ENCODE assay signal across 1 cellular context in genomic region chr6:24664049-24664987, GRCh38.
TF ChIP-seq lines count a peak whose summit lies in the region.

No MANE protein-coding gene starts in this region.

TF ChIP-seq in HepG2, 621 proteins besides CTCF, POLR2A, EP300 and RAD21:
- TF ChIP-seq HNF4G (IDR thresholded peaks at IDR 0.05; ENCODE audit: borderline replicate concordance, low read depth, low read length) = peak; percentile 65
- TF ChIP-seq HNF4G (CRISPR knock-in tag; IDR thresholded peaks at IDR 0.05; ENCODE audit: borderline replicate concordance, low read depth) = 0 out of 2 replicates have a peak, but pooled peaks have one; percentile 17
- TF ChIP-seq GATAD2A (CRISPR knock-in tag; IDR thresholded peaks at IDR 0.05) = peak; percentile 39
- 0 out of 2 replicates have a peak, but pooled peaks have one; percentile 27 for TF ChIP-seq ZNF556 (CRISPR knock-in tag; IDR thresholded peaks at IDR 0.05; ENCODE audit: borderline replicate concordance)
- 0 out of 2 replicates have a peak, but pooled peaks have one; percentile 18 for TF ChIP-seq ARID5B (CRISPR knock-in tag; IDR thresholded peaks at IDR 0.05)
- TF ChIP-seq ZNF670 (CRISPR knock-in tag; IDR thresholded peaks at IDR 0.05; ENCODE audit: borderline replicate concordance) = 0 out of 2 replicates have a peak, but pooled peaks have one; percentile 20
- TF ChIP-seq ISL2 (CRISPR knock-in tag; IDR thresholded peaks at IDR 0.05) = 0 out of 2 replicates have a peak, but pooled peaks have one; percentile 10
- TF ChIP-seq NFYB (CRISPR knock-in tag; IDR thresholded peaks at IDR 0.05) = no peak
- no peak for TF ChIP-seq REPIN1 (CRISPR knock-in tag; IDR thresholded peaks at IDR 0.05; ENCODE audit: borderline replicate concordance, low read depth)
- TF ChIP-seq DMTF1 (CRISPR knock-in tag; IDR thresholded peaks at IDR 0.05) = 0 out of 2 replicates have a peak, but pooled peaks have one; percentile 42
- TF ChIP-seq TSC22D2 (CRISPR knock-in tag; IDR thresholded peaks at IDR 0.05; ENCODE audit: borderline replicate concordance) = 0 out of 2 replicates have a peak, but pooled peaks have one; percentile 12
- 0 out of 2 replicates have a peak, but pooled peaks have one; percentile 20 for TF ChIP-seq ZNF503 (CRISPR knock-in tag; IDR thresholded peaks at IDR 0.05)
- no peak for TF ChIP-seq MIXL1 (CRISPR knock-in tag; IDR thresholded peaks at IDR 0.05)
- TF ChIP-seq HNF4A (CRISPR knock-in tag; IDR thresholded peaks at IDR 0.05) = peak; percentile 73
- TF ChIP-seq PHB2 (IDR thresholded peaks at IDR 0.05; ENCODE audit: partially characterized antibody) = no peak
- TF ChIP-seq NFRKB (IDR thresholded peaks at IDR 0.05) = no peak
- TF ChIP-seq TEAD3 (CRISPR knock-in tag; optimal IDR thresholded peaks at IDR 0.05; ENCODE audit: borderline replicate concordance) = peak; percentile 38
- TF ChIP-seq ZNF878 (CRISPR knock-in tag; IDR thresholded peaks at IDR 0.05) = 0 out of 2 replicates have a peak, but pooled peaks have one; percentile 58
- no peak for TF ChIP-seq HNRNPL (IDR thresholded peaks at IDR 0.05; ENCODE audit: low read depth, low read length)
- 0 out of 2 replicates have a peak, but pooled peaks have one; percentile 14 for TF ChIP-seq NR2C2 (CRISPR knock-in tag; IDR thresholded peaks at IDR 0.05; ENCODE audit: borderline replicate concordance)
- TF ChIP-seq RFX3 (CRISPR knock-in tag; IDR thresholded peaks at IDR 0.05) = no peak
- TF ChIP-seq MAX (IDR thresholded peaks at IDR 0.05) = 0 out of 2 replicates have a peak, but pooled peaks have one; percentile 37
- TF ChIP-seq BORCS8-MEF2B (CRISPR knock-in tag; IDR thresholded peaks at IDR 0.05) = no peak
- TF ChIP-seq ZSCAN29 (CRISPR knock-in tag; conservative IDR thresholded peaks at IDR 0.05) = peak; percentile 61; the same call in 1 of the 2 replicates
- 0 out of 2 replicates have a peak, but pooled peaks have one; percentile 54 for TF ChIP-seq ZNF34 (CRISPR knock-in tag; IDR thresholded peaks at IDR 0.05; ENCODE audit: borderline replicate concordance)
- 0 out of 2 replicates have a peak, but pooled peaks have one; percentile 50 for TF ChIP-seq ZNF543 (CRISPR knock-in tag; IDR thresholded peaks at IDR 0.05)
- TF ChIP-seq RELA (CRISPR knock-in tag; IDR thresholded peaks at IDR 0.05) = no peak
- 0 out of 2 replicates have a peak, but pooled peaks have one; percentile 26 for TF ChIP-seq PHF21A (CRISPR knock-in tag; IDR thresholded peaks at IDR 0.05)
- no peak for TF ChIP-seq ZNF251 (CRISPR knock-in tag; IDR thresholded peaks at IDR 0.05)
- peak; percentile 54; the same call in 1 of the 2 replicates for TF ChIP-seq BHLHE40 (IDR thresholded peaks at IDR 0.05; ENCODE audit: low read length)
- no peak for TF ChIP-seq ZNF260 (CRISPR knock-in tag; IDR thresholded peaks at IDR 0.05; ENCODE audit: borderline replicate concordance, low read depth)
- 0 out of 2 replicates have a peak, but pooled peaks have one; percentile 15 for TF ChIP-seq YEATS4 (CRISPR knock-in tag; IDR thresholded peaks at IDR 0.05; ENCODE audit: borderline replicate concordance)
- 0 out of 2 replicates have a peak, but pooled peaks have one; percentile 42 for TF ChIP-seq ZNF383 (CRISPR knock-in tag; IDR thresholded peaks at IDR 0.05; ENCODE audit: borderline replicate concordance)
- 0 out of 2 replicates have a peak, but pooled peaks have one; percentile 11 for TF ChIP-seq PPARG (CRISPR knock-in tag; conservative IDR thresholded peaks at IDR 0.05)
